In genomic region chr14:99408971-99409289, GRCh38 we compare ENCODE assay signal across 14 cellular contexts.
A peak's percentile ranks its signal among the peaks of the same experiment; 100 is the strongest.
DNase-seq lines count a peak whose midpoint lies in the region; ATAC-seq and TF ChIP-seq lines count a peak whose summit lies in the region.
"Had no signal": no experiment of that assay in that cellular context is flagged by ENCODE, and none has a peak within 500 bp of the region (broad histone marks: within the 10 kb centered on the region; RNA-seq: fewer than 3 reads in every experiment).

No MANE protein-coding gene starts in this region.

- H3K27ac ChIP-seq in SK-N-MC, result peak overlapping the region; percentile 54; the same call in 1 of the 2 replicates
- peak overlapping the region in 1 of 2 donors; percentile 21 for H3K27ac ChIP-seq in left lung
- no peak overlapping the region for H3K27ac ChIP-seq in neuronal stem cell (replicated peaks; ENCODE audit: low read length)
- H3K27ac ChIP-seq in upper lobe of left lung, result peak overlapping the region; percentile 47 to 73 (median 64)

- H3K9me3 ChIP-seq in SK-N-MC (ENCODE audit: low read depth, low read length), result no peaks in the 10 kb centered on the region
- no peaks in the 10 kb centered on the region for H3K9me3 ChIP-seq in left lung
- no peaks in the 10 kb centered on the region for H3K9me3 ChIP-seq in neuronal stem cell (replicated peaks in 1 of 2; ENCODE audit: control insufficient read depth in 2 of 2, insufficient read depth in 1 of 2, low read depth in 1 of 2, low read length in 2 of 2)
- no peaks in the 10 kb centered on the region for H3K9me3 ChIP-seq in upper lobe of left lung

- peaks cover 39% of the 10 kb centered on the region for H3K36me3 ChIP-seq in SK-N-MC (ENCODE audit: insufficient read depth, low read length)
- peaks cover 0 to 76% of the 10 kb centered on the region in 2 donors for H3K36me3 ChIP-seq in left lung
- peaks cover 8 to 56% of the 10 kb centered on the region in 2 donors for H3K36me3 ChIP-seq in neuronal stem cell (replicated peaks in 1 of 2; ENCODE audit: control insufficient read depth in 2 of 2, insufficient read depth in 2 of 2, low read length in 2 of 2)
- H3K36me3 ChIP-seq in upper lobe of left lung, result peaks cover 10 to 70% (median 29%) of the 10 kb centered on the region in 4 donors

- no peak overlapping the region for H3K4me2 ChIP-seq in neuronal stem cell (ENCODE audit: insufficient read depth, low read length, poor library complexity, severe bottlenecking)

- peak overlapping the region; percentile 16; the same call in 1 of the 2 replicates for H3K4me3 ChIP-seq in SK-N-MC
- H3K4me3 ChIP-seq in left lung, result no peak overlapping the region
- no peak overlapping the region for H3K4me3 ChIP-seq in neuronal stem cell (ENCODE audit: low read length in 2 of 2)
- H3K4me3 ChIP-seq in upper lobe of left lung, result no peak overlapping the region
- H3K4me3 ChIP-seq: GM12878 had no signal

- ATAC-seq in left lung (peak; percentile 42), upper lobe of left lung (ENCODE audit: low FRiP score in 2 of 2) (peak in 1 of 2 donors; percentile 38), GM18861 (IDR thresholded peaks at IDR 0.05; ENCODE audit: unreplicated experiment) (no peak), HG02938 (IDR thresholded peaks at IDR 0.05; ENCODE audit: unreplicated experiment) (no peak)
- ATAC-seq: GM12878 had no signal

- H3K23ac ChIP-seq in neuronal stem cell (ENCODE audit: low read depth, low read length, poor library complexity), result no peak overlapping the region

- H2AK5ac ChIP-seq in neuronal stem cell (ENCODE audit: low read depth, low read length), result no peak overlapping the region

- H4K91ac ChIP-seq in neuronal stem cell (ENCODE audit: low read depth, low read length, poor library complexity), result no peak overlapping the region

- intact Hi-C loops in left lung (cut with DNase I), result no loop called here

- H2BK15ac ChIP-seq in neuronal stem cell (ENCODE audit: low read length), result no peak overlapping the region

- no peak overlapping the region for H3K4ac ChIP-seq in neuronal stem cell (ENCODE audit: low read length)

- H3K79me1 ChIP-seq in neuronal stem cell (ENCODE audit: low read depth, low read length), result no peaks in the 10 kb centered on the region

- no peak for TF ChIP-seq CTCF in left lung (IDR thresholded peaks at IDR 0.05)
- no peak for TF ChIP-seq CTCF in upper lobe of left lung (IDR thresholded peaks at IDR 0.05)

- H4K8ac ChIP-seq in neuronal stem cell (ENCODE audit: low read depth, low read length), result no peak overlapping the region

- no peak for DNase-seq in SK-N-MC (ENCODE audit: low read depth, low spot score)
- DNase-seq in left lung, result no peak
- no peak for DNase-seq in neuronal stem cell (ENCODE audit: low spot score)
- no peak for DNase-seq in upper lobe of left lung
- no peak for DNase-seq in HEK293T (ENCODE audit: extremely low spot score)
- DNase-seq in activated CD8-positive, alpha-beta memory T cell treated with anti-CD3 and anti-CD28 coated beads for 24 hours, result no peak
- DNase-seq: C1 segment of cervical spinal cord; CD4-positive, alpha-beta T cell; DMS79; GOT3; HCEC 1CT had no signal

- H3K4me1 ChIP-seq in left lung (peaks cover 5 to 7% of the 10 kb centered on the region in 2 donors), neuronal stem cell (ENCODE audit: control insufficient read depth in 2 of 2, insufficient read depth in 1 of 2, low read depth in 1 of 2, low read length in 2 of 2) (peaks cover 15 to 19% of the 10 kb centered on the region in 2 donors), upper lobe of left lung (peaks cover 0 to 23% (median 11%) of the 10 kb centered on the region in 4 donors)

- no peak for TF ChIP-seq EP300 in upper lobe of left lung (IDR thresholded peaks at IDR 0.05)

- no CpG with 5 or more reads among the region's 7 CpGs for WGBS in neuronal stem cell (ENCODE audit: extremely low coverage in 2 of 2, insufficient read length in 2 of 2, insufficient replicate concordance in 1 of 2), 2 donors
- WGBS in upper lobe of left lung, 2 donors, result 71 to 86% methylated on average over 7 of the region's 7 CpGs

- H3K14ac ChIP-seq in neuronal stem cell (ENCODE audit: low read length), result no peak overlapping the region

- no peak overlapping the region for H2AFZ ChIP-seq in neuronal stem cell (ENCODE audit: low read length)

- H2BK120ac ChIP-seq in neuronal stem cell (ENCODE audit: low read depth, low read length), result no peak overlapping the region

- CTCF ChIA-PET in HEK293T (lab: Yijun Ruan, JAX), result interaction anchor here (1.7 to 3.0 kb wide), 2 partner anchors 16 to 20 kb away, joined by 7 to 12 read pairs; no protein-coding TSS in a partner anchor

- H3K9ac ChIP-seq in SK-N-MC (ENCODE audit: insufficient read length) (peak overlapping the region; percentile 9), neuronal stem cell (ENCODE audit: low read depth, low read length, poor library complexity) (no peak overlapping the region)

- H3K27me3 ChIP-seq in left lung (no peaks in the 10 kb centered on the region), neuronal stem cell (ENCODE audit: control insufficient read depth in 3 of 3, insufficient read depth in 3 of 3, low read depth in 1 of 3, low read length in 3 of 3) (no peaks in the 10 kb centered on the region), upper lobe of left lung (no peaks in the 10 kb centered on the region)

- no peak overlapping the region for H3K18ac ChIP-seq in neuronal stem cell (ENCODE audit: low read length)

- no peak for TF ChIP-seq POLR2A in upper lobe of left lung (IDR thresholded peaks at IDR 0.05)

- H2BK5ac ChIP-seq in neuronal stem cell (ENCODE audit: low read length), result no peak overlapping the region

- POLR2A ChIA-PET in HEK293T (lab: Yijun Ruan, JAX), result no interaction called here

- H2BK12ac ChIP-seq in neuronal stem cell (ENCODE audit: low read length), result peak overlapping the region; percentile 12

TF ChIP-seq in HEK293T, 16 proteins besides CTCF, POLR2A, EP300 and RAD21:
- TF ChIP-seq ZNF384 (IDR thresholded peaks at IDR 0.05) (no peak), HDGF (IDR thresholded peaks at IDR 0.05; ENCODE audit: borderline replicate concordance) (no peak), LEF1 (IDR thresholded peaks at IDR 0.05; ENCODE audit: borderline replicate concordance) (no peak), SP1 (IDR thresholded peaks at IDR 0.05) (no peak), TARDBP (IDR thresholded peaks at IDR 0.05) (no peak), FOXK2 (IDR thresholded peaks at IDR 0.05) (no peak), FOXM1 (IDR thresholded peaks at IDR 0.05; ENCODE audit: borderline replicate concordance) (no peak), ELF4 (IDR thresholded peaks at IDR 0.05) (no peak), BHLHE40 (IDR thresholded peaks at IDR 0.05; ENCODE audit: borderline replicate concordance) (no peak), FOXA1 (IDR thresholded peaks at IDR 0.05) (no peak), ARNT (IDR thresholded peaks at IDR 0.05) (no peak), CTBP1 (IDR thresholded peaks at IDR 0.05; ENCODE audit: borderline replicate concordance) (no peak)
- TF ChIP-seq, protein P1, sequence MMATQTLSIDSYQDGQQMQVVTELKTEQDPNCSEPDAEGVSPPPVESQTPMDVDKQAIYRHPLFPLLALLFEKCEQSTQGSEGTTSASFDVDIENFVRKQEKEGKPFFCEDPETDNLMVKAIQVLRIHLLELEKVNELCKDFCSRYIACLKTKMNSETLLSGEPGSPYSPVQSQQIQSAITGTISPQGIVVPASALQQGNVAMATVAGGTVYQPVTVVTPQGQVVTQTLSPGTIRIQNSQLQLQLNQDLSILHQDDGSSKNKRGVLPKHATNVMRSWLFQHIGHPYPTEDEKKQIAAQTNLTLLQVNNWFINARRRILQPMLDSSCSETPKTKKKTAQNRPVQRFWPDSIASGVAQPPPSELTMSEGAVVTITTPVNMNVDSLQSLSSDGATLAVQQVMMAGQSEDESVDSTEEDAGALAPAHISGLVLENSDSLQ (IDR thresholded peaks at IDR 0.05), result no peak
